In genomic region chr19:20244356-20244755, GRCh38 we compare ENCODE assay signal across 31 cellular contexts.
DNase-seq lines count a peak whose midpoint lies in the region; ATAC-seq, FAIRE-seq and TF ChIP-seq lines count a peak whose summit lies in the region.
"Had no signal": no experiment of that assay in that cellular context is flagged by ENCODE, and none has a peak within 500 bp of the region (broad histone marks: within the 10 kb centered on the region; RNA-seq: fewer than 3 reads in every experiment).

No MANE protein-coding gene starts in this region.

- ATAC-seq in activated naive CD8-positive, alpha-beta T cell treated with anti-CD3 and anti-CD28 coated beads, Interleukin-2, amount 50 U/mL, for 24 hours = peak; percentile 36
- peak; percentile 85 to 93 for ATAC-seq in natural killer cell treated with Interleukin-12 subunit alpha and Interleukin-12 subunit beta and Interleukin-15 and Interleukin-18, amount 100 ng/mL, for 72 hours
- no peak for ATAC-seq in HG03025 (IDR thresholded peaks at IDR 0.05; ENCODE audit: low FRiP score, unreplicated experiment)
- ATAC-seq: heart left ventricle, Right ventricle myocardium inferior had no signal

- H3K4me3 ChIP-seq in kidney (ENCODE audit: low read length in 2 of 2) = no peak overlapping the region
- H3K4me3 ChIP-seq: breast epithelium, colonic mucosa, heart left ventricle, lung, neural progenitor cell, upper lobe of left lung had no signal

- no peaks in the 10 kb centered on the region for H3K27me3 Mint-ChIP-seq in activated T-cell treated with anti-CD3 and anti-CD28 coated beads, Interleukin-2, amount 50 U/mL, for 24 hours
- no peaks in the 10 kb centered on the region for H3K27me3 Mint-ChIP-seq in activated naive CD8-positive, alpha-beta T cell treated with anti-CD3 and anti-CD28 coated beads, Interleukin-2, amount 50 U/mL, for 24 hours
- H3K27me3 Mint-ChIP-seq in natural killer cell treated with Interleukin-12 subunit alpha and Interleukin-12 subunit beta and Interleukin-15 and Interleukin-18, amount 100 ng/mL, for 72 hours = no peaks in the 10 kb centered on the region
- H3K27me3 Mint-ChIP-seq: activated naive CD4-positive, alpha-beta T cell treated with anti-CD3 and anti-CD28 coated beads, Interleukin-2, amount 10 ng/mL, durations not matched to agents 7 days and 5 days had no signal

- H3K4me1 Mint-ChIP-seq in activated T-cell treated with anti-CD3 and anti-CD28 coated beads, Interleukin-2, amount 50 U/mL, for 24 hours (ENCODE audit: low read depth) = peaks cover 8% of the 10 kb centered on the region
- peaks cover 6% of the 10 kb centered on the region for H3K4me1 Mint-ChIP-seq in activated naive CD8-positive, alpha-beta T cell treated with anti-CD3 and anti-CD28 coated beads, Interleukin-2, amount 50 U/mL, for 24 hours
- H3K4me1 Mint-ChIP-seq in natural killer cell treated with Interleukin-12 subunit alpha and Interleukin-12 subunit beta and Interleukin-15 and Interleukin-18, amount 100 ng/mL, for 72 hours (ENCODE audit: low read depth in 2 of 2) = peaks cover 13 to 17% of the 10 kb centered on the region in 2 donors
- H3K4me1 Mint-ChIP-seq: neural progenitor cell had no signal

- H3K4me3 Mint-ChIP-seq in activated T-cell treated with anti-CD3 and anti-CD28 coated beads, Interleukin-2, amount 50 U/mL, for 24 hours = no peak overlapping the region
- no peak overlapping the region for H3K4me3 Mint-ChIP-seq in activated naive CD8-positive, alpha-beta T cell treated with anti-CD3 and anti-CD28 coated beads, Interleukin-2, amount 50 U/mL, for 24 hours
- peak overlapping the region; percentile 75 for H3K4me3 Mint-ChIP-seq in natural killer cell treated with Interleukin-12 subunit alpha and Interleukin-12 subunit beta and Interleukin-15 and Interleukin-18, amount 100 ng/mL, for 72 hours
- H3K4me3 Mint-ChIP-seq: activated naive CD4-positive, alpha-beta T cell treated with anti-CD3 and anti-CD28 coated beads, Interleukin-2, amount 10 ng/mL, durations not matched to agents 7 days and 5 days; activated T-helper 1 cell treated with anti-CD3 and anti-CD28 coated beads, Interleukin-12 subunit alpha, Interleukin-12 subunit beta, Interleukin-2, Interleukin-4 antibody, amounts not matched to agents 30 ng/mL and 10 ng/mL and 1 ng/mL, durations not matched to agents 14 hours and 24 hours and 36 hours; neural progenitor cell had no signal

- no peak for FAIRE-seq in kidney (lab: Jason Lieb, UNC)
- FAIRE-seq: small intestine had no signal

- H3K4me1 ChIP-seq in kidney (ENCODE audit: control insufficient read depth in 1 of 2, insufficient read depth in 1 of 2, low read depth in 1 of 2, low read length in 2 of 2) = no peaks in the 10 kb centered on the region
- H3K4me1 ChIP-seq: breast epithelium, Caco-2, colonic mucosa, heart left ventricle had no signal

- intact Hi-C loops in kidney (cut with DNase I) = no loop called here

- DNase-seq in activated T-cell treated with anti-CD3 and anti-CD28 coated beads, Interleukin-2, amount 50 U/mL, for 24 hours = peak; percentile 41
- DNase-seq in activated T-cell treated with anti-CD3 and anti-CD28 coated beads for 4 hours (no peak), M059J (ENCODE audit: low read depth) (peak; percentile 1), RWPE1 (ENCODE audit: low spot score) (no peak), kidney (no peak)
- DNase-seq in activated naive CD8-positive, alpha-beta T cell treated with anti-CD3 and anti-CD28 coated beads, Interleukin-2, amount 50 U/mL, for 24 hours = no peak
- DNase-seq in natural killer cell treated with Interleukin-12 subunit alpha and Interleukin-12 subunit beta and Interleukin-15 and Interleukin-18, amount 100 ng/mL, for 72 hours (ENCODE audit: low spot score) = no peak
- DNase-seq: ACHN; activated naive CD4-positive, alpha-beta T cell treated with anti-CD3 and anti-CD28 coated beads, Interleukin-2, amount 10 ng/mL, durations not matched to agents 7 days and 5 days; Caco-2; colonic mucosa; DMS79; effector memory CD4-positive, alpha-beta T cell; foreskin fibroblast; HCEC 1CT; heart left ventricle; NCI-H1436 treated with DMSO at 0.1 percent for 48 hours; NCI-H446; NCI-H82; small intestine; stimulated activated CD4-positive, alpha-beta T cell treated with anti-CD3 and anti-CD28 coated beads, Interleukin-1b, Interleukin-23, amount 100 ng/mL, for 48 hours; stimulated activated CD8-positive, alpha-beta memory T cell treated with anti-CD3 and anti-CD28 coated beads, Interleukin-4, amount 100 ng/mL, for 48 hours; upper lobe of left lung had no signal

- H3K36me3 Mint-ChIP-seq in activated T-cell treated with anti-CD3 and anti-CD28 coated beads, Interleukin-2, amount 50 U/mL, for 24 hours (ENCODE audit: low read depth) = no peaks in the 10 kb centered on the region
- no peaks in the 10 kb centered on the region for H3K36me3 Mint-ChIP-seq in activated naive CD8-positive, alpha-beta T cell treated with anti-CD3 and anti-CD28 coated beads, Interleukin-2, amount 50 U/mL, for 24 hours (ENCODE audit: low read depth)
- H3K36me3 Mint-ChIP-seq in natural killer cell treated with Interleukin-12 subunit alpha and Interleukin-12 subunit beta and Interleukin-15 and Interleukin-18, amount 100 ng/mL, for 72 hours = peaks cover 8% of the 10 kb centered on the region
- H3K36me3 Mint-ChIP-seq: activated naive CD4-positive, alpha-beta T cell treated with anti-CD3 and anti-CD28 coated beads, Interleukin-2, amount 10 ng/mL, durations not matched to agents 7 days and 5 days had no signal

- no peaks in the 10 kb centered on the region for H3K9me3 ChIP-seq in kidney (ENCODE audit: control insufficient read depth in 1 of 2, low read length in 2 of 2)
- H3K9me3 ChIP-seq: breast epithelium, colonic mucosa, heart left ventricle, upper lobe of left lung had no signal

- H3K27ac Mint-ChIP-seq in activated T-cell treated with anti-CD3 and anti-CD28 coated beads, Interleukin-2, amount 50 U/mL, for 24 hours = no peak overlapping the region
- H3K27ac Mint-ChIP-seq in activated naive CD8-positive, alpha-beta T cell treated with anti-CD3 and anti-CD28 coated beads, Interleukin-2, amount 50 U/mL, for 24 hours = no peak overlapping the region
- peak overlapping the region; percentile 85 to 96 for H3K27ac Mint-ChIP-seq in natural killer cell treated with Interleukin-12 subunit alpha and Interleukin-12 subunit beta and Interleukin-15 and Interleukin-18, amount 100 ng/mL, for 72 hours
- H3K27ac Mint-ChIP-seq: activated naive CD4-positive, alpha-beta T cell treated with anti-CD3 and anti-CD28 coated beads, Interleukin-2, amount 10 ng/mL, durations not matched to agents 7 days and 5 days; activated T-helper 1 cell treated with anti-CD3 and anti-CD28 coated beads, Interleukin-12 subunit alpha, Interleukin-12 subunit beta, Interleukin-2, Interleukin-4 antibody, amounts not matched to agents 30 ng/mL and 10 ng/mL and 1 ng/mL, durations not matched to agents 14 hours and 24 hours and 36 hours; neural progenitor cell had no signal

- POLR2A ChIA-PET in RWPE1 (lab: Yijun Ruan, JAX; ENCODE audit: low non-redundant PET) = no interaction called here

- no peaks in the 10 kb centered on the region for H3K9me3 Mint-ChIP-seq in activated T-cell treated with anti-CD3 and anti-CD28 coated beads, Interleukin-2, amount 50 U/mL, for 24 hours
- no peaks in the 10 kb centered on the region for H3K9me3 Mint-ChIP-seq in activated naive CD8-positive, alpha-beta T cell treated with anti-CD3 and anti-CD28 coated beads, Interleukin-2, amount 50 U/mL, for 24 hours
- H3K9me3 Mint-ChIP-seq in natural killer cell treated with Interleukin-12 subunit alpha and Interleukin-12 subunit beta and Interleukin-15 and Interleukin-18, amount 100 ng/mL, for 72 hours = no peaks in the 10 kb centered on the region

- H3K27ac ChIP-seq in RWPE1 = no peak overlapping the region
- H3K27ac ChIP-seq in kidney (ENCODE audit: low read depth in 2 of 2, low read length in 2 of 2) = no peak overlapping the region
- H3K27ac ChIP-seq: breast epithelium, colonic mucosa, heart left ventricle, KMS-11, neural progenitor cell, parathyroid adenoma, upper lobe of left lung had no signal

- CTCF ChIA-PET in RWPE1 (lab: Yijun Ruan, JAX) = no interaction called here

- H3K9ac ChIP-seq in kidney (ENCODE audit: low read length in 2 of 2) = no peak overlapping the region
- H3K9ac ChIP-seq: KMS-11, neural progenitor cell, parathyroid adenoma had no signal

- H3K36me3 ChIP-seq in kidney (ENCODE audit: control insufficient read depth in 1 of 2, insufficient read depth in 2 of 2, low read length in 2 of 2) = no peaks in the 10 kb centered on the region
- H3K36me3 ChIP-seq: breast epithelium, colonic mucosa, heart left ventricle, neural progenitor cell, upper lobe of left lung had no signal

- TF ChIP-seq CTCF in RWPE1 (conservative IDR thresholded peaks at IDR 0.05; ENCODE audit: low read depth) (no peak), kidney (IDR thresholded peaks at IDR 0.05; ENCODE audit: borderline replicate concordance, extremely low read depth, insufficient read depth) (no peak)

Comparison
In these comparisons a context has a peak if more than half of its experiments do, and no peak if none do; other contexts are left out.
1. DNase-seq: peak in activated T-cell treated with anti-CD3 and anti-CD28 coated beads, Interleukin-2, amount 50 U/mL, for 24 hours (single experiment) and M059J (single experiment); none in activated T-cell treated with anti-CD3 and anti-CD28 coated beads for 4 hours (single experiment), activated naive CD8-positive, alpha-beta T cell treated with anti-CD3 and anti-CD28 coated beads, Interleukin-2, amount 50 U/mL, for 24 hours (single experiment), natural killer cell treated with Interleukin-12 subunit alpha and Interleukin-12 subunit beta and Interleukin-15 and Interleukin-18, amount 100 ng/mL, for 72 hours (single experiment), RWPE1 (single experiment) and kidney (single experiment).
2. H3K27ac Mint-ChIP-seq: peak in natural killer cell treated with Interleukin-12 subunit alpha and Interleukin-12 subunit beta and Interleukin-15 and Interleukin-18, amount 100 ng/mL, for 72 hours (2 of 2); none in activated T-cell treated with anti-CD3 and anti-CD28 coated beads, Interleukin-2, amount 50 U/mL, for 24 hours (single experiment) and activated naive CD8-positive, alpha-beta T cell treated with anti-CD3 and anti-CD28 coated beads, Interleukin-2, amount 50 U/mL, for 24 hours (single experiment).